ENCODE assay signal across 8 cellular contexts in genomic region chr12:32755051-32755653, GRCh38. TPM values are rescaled to one million over a fixed set of nuclear protein-coding genes. Genes with fewer than 3 reads are reported as not detected.
DNase-seq lines count a peak whose midpoint lies in the region; ATAC-seq and TF ChIP-seq lines count a peak whose summit lies in the region.

No MANE protein-coding gene starts in this region.

- no peaks in the 10 kb centered on the region; the same call in 1 of the 2 replicates for H4K20me1 ChIP-seq in IMR-90 (ENCODE audit: insufficient read depth, low read length)

- H3K56ac ChIP-seq in IMR-90 (ENCODE audit: extremely low read depth, insufficient read depth, low read length): peak overlapping the region; percentile 76

- intact Hi-C loops in IMR-90 (cut with micrococcal nuclease): loop anchor here (10.0 kb wide), 1 partner anchor 1100 kb away; the partner anchor contains the start of gene ETFBKMT

- in situ Hi-C loops in IMR-90 (cut with MboI; ENCODE audit: low sequenced_read_pairs): loop anchor here (5.0 kb wide), 1 partner anchor 1267 kb away; the partner anchor contains the start of gene ALG10

- H3K18ac ChIP-seq in IMR-90 (ENCODE audit: low read depth, low read length) (peak overlapping the region; percentile 46), neuronal stem cell (ENCODE audit: low read length) (peak overlapping the region; percentile 98)

- H3K23ac ChIP-seq in IMR-90 (ENCODE audit: low read depth, low read length): peak overlapping the region; percentile 86
- H3K23ac ChIP-seq in neuronal stem cell (ENCODE audit: low read depth, low read length, poor library complexity): peak overlapping the region; percentile 38

- H2BK12ac ChIP-seq in neuronal stem cell (ENCODE audit: low read length): peak overlapping the region; percentile 36

- H3K14ac ChIP-seq in IMR-90 (replicated peaks; ENCODE audit: low read depth, low read length): peak overlapping the region; percentile 90
- H3K14ac ChIP-seq in neuronal stem cell (ENCODE audit: low read length): peak overlapping the region; percentile 33

- H3K9ac ChIP-seq in IMR-90 (ENCODE audit: low read depth, low read length): peak overlapping the region; percentile 86
- H3K9ac ChIP-seq in neuronal stem cell (ENCODE audit: low read depth, low read length, poor library complexity): peak overlapping the region; percentile 95
- peak overlapping the region; percentile 53 to 96 (median 91) for H3K9ac ChIP-seq in subcutaneous abdominal adipose tissue (ENCODE audit: low read length in 5 of 5)

- H2BK120ac ChIP-seq in IMR-90 (ENCODE audit: low read depth, low read length) (peak overlapping the region; percentile 43), neuronal stem cell (ENCODE audit: low read depth, low read length) (peak overlapping the region; percentile 27)

- H2AK9ac ChIP-seq in IMR-90 (replicated peaks; ENCODE audit: low read depth, low read length, poor library complexity): peak overlapping the region; percentile 95

- H3K36me3 ChIP-seq in IMR-90 (ENCODE audit: control insufficient read depth, insufficient read depth, low read length) (peaks cover 11% of the 10 kb centered on the region), neuronal stem cell (replicated peaks in 1 of 2; ENCODE audit: control insufficient read depth in 2 of 2, insufficient read depth in 2 of 2, low read length in 2 of 2) (peaks cover 12 to 40% of the 10 kb centered on the region in 2 donors), subcutaneous abdominal adipose tissue (ENCODE audit: control insufficient read depth in 5 of 5, insufficient read depth in 5 of 5, low read length in 5 of 5) (peaks cover 9 to 31% (median 19%) of the 10 kb centered on the region in 5 donors)

- H3K4me1 ChIP-seq in IMR-90 (ENCODE audit: control insufficient read depth, insufficient read depth, low read length): peaks cover 5% of the 10 kb centered on the region; the same call in 1 of the 2 replicates
- peaks cover 16% of the 10 kb centered on the region for H3K4me1 ChIP-seq in foreskin keratinocyte
- peaks cover 6 to 12% of the 10 kb centered on the region in 2 donors for H3K4me1 ChIP-seq in neuronal stem cell (ENCODE audit: control insufficient read depth in 2 of 2, insufficient read depth in 1 of 2, low read depth in 1 of 2, low read length in 2 of 2)
- H3K4me1 ChIP-seq in subcutaneous abdominal adipose tissue (ENCODE audit: control insufficient read depth in 5 of 5, insufficient read depth in 5 of 5, low read length in 5 of 5): peaks cover 3 to 28% (median 22%) of the 10 kb centered on the region in 5 donors

- no peaks in the 10 kb centered on the region for H3K9me1 ChIP-seq in IMR-90 (ENCODE audit: insufficient read depth, low read length)

- H3K27ac ChIP-seq in IMR-90 (ENCODE audit: insufficient read depth, low read length) (peak overlapping the region; percentile 78), foreskin keratinocyte (peak overlapping the region; percentile 72), neuronal stem cell (replicated peaks; ENCODE audit: low read length) (peak overlapping the region; percentile 59), subcutaneous abdominal adipose tissue (ENCODE audit: low read depth, low read length) (peak overlapping the region; percentile 87)

- H3K4ac ChIP-seq in IMR-90 (ENCODE audit: low read depth, low read length): peak overlapping the region; percentile 97
- H3K4ac ChIP-seq in neuronal stem cell (ENCODE audit: low read length): peak overlapping the region; percentile 60

- ATAC-seq in GM21576 (IDR thresholded peaks at IDR 0.05; ENCODE audit: unreplicated experiment): peak; percentile 74
- ATAC-seq in IMR-90 (ENCODE audit: low read depth): peak; percentile 70
- peak; percentile 83 for ATAC-seq in foreskin keratinocyte

- DNase-seq in DMS79 (lab: John Stamatoyannopoulos, UW) (peak; percentile 37), IMR-90 (peak; percentile 88), RKO (ENCODE audit: low spot score) (peak; percentile 99), foreskin keratinocyte (peak; percentile 95 to 99), neuronal stem cell (ENCODE audit: low spot score) (peak; percentile 56)
- DNase-seq in activated effector memory CD4-positive, alpha-beta T cell treated with Interleukin-2 at 50 U/mL for 16 hours: peak; percentile 60

- CTCF ChIA-PET in IMR-90 (lab: Yijun Ruan, JAX): interaction anchor here (0.5 to 1.8 kb wide), 13 partner anchors 12 to 1267 kb away, joined by 3 to 10 read pairs (median 3); partner anchors contain the start of gene ALG10

- H4K8ac ChIP-seq in IMR-90 (ENCODE audit: low read depth in 2 of 2, low read length in 2 of 2) (peak overlapping the region; percentile 87 to 92), neuronal stem cell (ENCODE audit: low read depth, low read length) (no peak overlapping the region)

- H2BK5ac ChIP-seq in IMR-90 (ENCODE audit: low read depth, low read length, poor library complexity, severe bottlenecking): peak overlapping the region; percentile 83
- H2BK5ac ChIP-seq in neuronal stem cell (ENCODE audit: low read length): peak overlapping the region; percentile 47

- H4K91ac ChIP-seq in IMR-90 (ENCODE audit: insufficient read depth, low read depth, low read length): peak overlapping the region; percentile 89
- H4K91ac ChIP-seq in neuronal stem cell (ENCODE audit: low read depth, low read length, poor library complexity): no peak overlapping the region

- WGBS in IMR-90 (ENCODE audit: extremely low coverage in 2 of 2, insufficient read length in 1 of 2), 2 experiments: 0% methylated on average over 32 of the region's 40 CpGs; no CpG with 5 or more reads in 1 of the 2 experiments
- WGBS in neuronal stem cell (ENCODE audit: extremely low coverage in 2 of 2, insufficient read length in 2 of 2, insufficient replicate concordance in 1 of 2), 2 donors: no CpG with 5 or more reads among the region's 40 CpGs

- peak overlapping the region; percentile 84 for H4K5ac ChIP-seq in IMR-90 (ENCODE audit: low read depth, low read length)

- TF ChIP-seq CTCF in IMR-90 (conservative IDR thresholded peaks at IDR 0.05; ENCODE audit: low read depth, low read length) (peak; percentile 67), foreskin keratinocyte (conservative IDR thresholded peaks at IDR 0.05) (peak; percentile 85)

- 0 out of 2 replicates have a peak overlapping the region, but pooled peaks have one; percentile 21 for H2BK20ac ChIP-seq in IMR-90 (ENCODE audit: low read depth, low read length)

- H3K4me2 ChIP-seq in IMR-90 (ENCODE audit: low read depth, low read length) (peak overlapping the region; percentile 34), neuronal stem cell (ENCODE audit: insufficient read depth, low read length, poor library complexity, severe bottlenecking) (peak overlapping the region; percentile 86)

- H3K27me3 ChIP-seq in IMR-90 (ENCODE audit: control insufficient read depth, insufficient read depth, low read length): no peaks in the 10 kb centered on the region
- H3K27me3 ChIP-seq in foreskin keratinocyte: no peaks in the 10 kb centered on the region
- H3K27me3 ChIP-seq in neuronal stem cell (ENCODE audit: control insufficient read depth in 3 of 3, insufficient read depth in 3 of 3, low read depth in 1 of 3, low read length in 3 of 3): peaks cover 0 to 8% (median 0%) of the 10 kb centered on the region in 3 experiments
- no peaks in the 10 kb centered on the region for H3K27me3 ChIP-seq in subcutaneous abdominal adipose tissue (ENCODE audit: control insufficient read depth in 5 of 5, insufficient read depth in 4 of 5, low read length in 5 of 5)

- H3K9me3 ChIP-seq in IMR-90 (ENCODE audit: control insufficient read depth, insufficient read depth, low read length) (no peaks in the 10 kb centered on the region), neuronal stem cell (replicated peaks in 1 of 2; ENCODE audit: control insufficient read depth in 2 of 2, insufficient read depth in 1 of 2, low read depth in 1 of 2, low read length in 2 of 2) (no peaks in the 10 kb centered on the region), subcutaneous abdominal adipose tissue (ENCODE audit: control insufficient read depth in 5 of 5, low read length in 5 of 5) (no peaks in the 10 kb centered on the region)

- H2AFZ ChIP-seq in IMR-90 (replicated peaks; ENCODE audit: low read length, poor library complexity): peak overlapping the region; percentile 98
- H2AFZ ChIP-seq in neuronal stem cell (ENCODE audit: low read length): peak overlapping the region; percentile 96

- H2BK15ac ChIP-seq in IMR-90 (ENCODE audit: low read depth, low read length) (no peak overlapping the region), neuronal stem cell (ENCODE audit: low read length) (peak overlapping the region; percentile 64)

- peak; percentile 48; the same call in 1 of the 2 replicates for TF ChIP-seq RAD21 in IMR-90 (IDR thresholded peaks at IDR 0.05; ENCODE audit: low read length)

- TF ChIP-seq POLR2A in IMR-90 (IDR thresholded peaks at IDR 0.05; ENCODE audit: low read depth, low read length): no peak

- peak overlapping the region; percentile 52 for H2AK5ac ChIP-seq in IMR-90 (ENCODE audit: low read depth, low read length)
- peak overlapping the region; percentile 65 for H2AK5ac ChIP-seq in neuronal stem cell (ENCODE audit: low read depth, low read length)

- H3K79me1 ChIP-seq in IMR-90 (ENCODE audit: low read depth in 1 of 2, low read length in 2 of 2) (peaks cover 8 to 23% of the 10 kb centered on the region in 2 experiments), neuronal stem cell (ENCODE audit: low read depth, low read length) (peaks cover 7% of the 10 kb centered on the region)

- H3K4me3 ChIP-seq in IMR-90 (ENCODE audit: insufficient read depth, low read depth, low read length): peak overlapping the region; percentile 76
- peak overlapping the region; percentile 88 to 97 for H3K4me3 ChIP-seq in neuronal stem cell (ENCODE audit: low read length in 2 of 2)
- H3K4me3 ChIP-seq in subcutaneous abdominal adipose tissue (ENCODE audit: low read depth in 1 of 5, low read length in 5 of 5): peak overlapping the region; percentile 79 to 100 (median 98)

- dilution Hi-C loops in IMR-90 (cut with HindIII; ENCODE audit: low sequenced_read_pairs, unreplicated experiment): no loop called here

- BruUV-seq in IMR-90 (replicated peaks; lab: Mats Ljungman, UMichigan): no TSS peak

- POLR2A ChIA-PET in IMR-90 (lab: Charles Lee; ENCODE audit: unreplicated experiment): interaction anchor here (0.5 kb wide), 1 partner anchor 444 kb away, joined by 5 read pairs; no protein-coding TSS in a partner anchor

TF ChIP-seq in IMR-90, 13 proteins besides CTCF, POLR2A, EP300 and RAD21:
- TF ChIP-seq FOS (IDR thresholded peaks at IDR 0.05; ENCODE audit: low read depth, low read length) (no peak), SMC3 (IDR thresholded peaks at IDR 0.05; ENCODE audit: low read depth, low read length) (peak; percentile 28; the same call in 1 of the 2 replicates), MXI1 (IDR thresholded peaks at IDR 0.05; ENCODE audit: borderline replicate concordance, low read depth, low read length) (peak; percentile 63; the same call in 1 of the 2 replicates)
TF ChIP-seq in IMR-90: peak in this region for 2.

RNA-seq across cellular contexts. Expression of gene YARS2, which starts 0.5 kb away (rescaled TPM):
- 21.9 and 26.9 TPM in 2 replicates for total RNA-seq in IMR-90 (2012; rRNA removed)
- polyA plus RNA-seq in IMR-90 (2012; rRNA removed): 15.3 and 16.4 TPM in 2 replicates
- 7.4 and 13.4 TPM in 2 replicates for polyA plus RNA-seq in IMR-90 (2012; cell fraction: cytosol; rRNA removed)
- 7.7 and 10.8 TPM in 2 replicates for polyA plus RNA-seq in IMR-90 (2012; cell fraction: nucleus; rRNA removed; ENCODE audit: low replicate concordance)
- 53.9 and 57.7 TPM in 2 replicates for total RNA-seq in foreskin keratinocyte
- 63.6 and 73.9 TPM in 2 replicates for polyA plus RNA-seq in foreskin keratinocyte
- 16.9 TPM for polyA plus RNA-seq in neuronal stem cell (2013, experiment 1 of 2)
- polyA plus RNA-seq in neuronal stem cell (2013, experiment 2 of 2): 15.5 TPM

Comparison
In these comparisons a context has a peak if more than half of its experiments do, and no peak if none do; other contexts are left out.
1. Peak in every context shown above with its lines: DNase-seq, ATAC-seq, H3K4me3 ChIP-seq and H3K27ac ChIP-seq.
2. DNase-seq: peak in every context shown above with its lines; median percentile 99 in RKO; 97 in foreskin keratinocyte; 88 in IMR-90; 60 in activated effector memory CD4-positive, alpha-beta T cell treated with Interleukin-2 at 50 U/mL for 16 hours; 56 in neuronal stem cell; 37 in DMS79.